ENCODE assay signal across 24 cellular contexts in the genomic region with DNA sequence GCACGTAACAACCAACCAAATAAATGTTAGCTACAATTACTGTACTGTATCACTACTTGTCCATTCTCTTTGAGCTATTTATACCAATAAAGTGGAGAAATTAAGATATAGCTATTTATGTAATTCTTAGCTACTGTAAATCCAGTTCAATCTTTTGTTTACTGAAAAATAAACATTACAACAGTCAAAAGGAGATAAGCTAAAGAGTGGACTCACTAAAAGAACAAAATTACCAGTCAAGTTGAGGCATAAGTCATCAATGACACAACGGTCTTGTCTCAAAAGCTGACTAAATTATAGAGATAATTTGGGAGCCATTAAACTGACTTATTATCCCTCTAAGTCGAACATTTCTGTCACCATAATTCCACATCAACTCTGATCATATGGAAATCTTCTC. TPM values are rescaled to one million over a fixed set of nuclear protein-coding genes. Genes with fewer than 3 reads are reported as not detected.
DNase-seq lines count a peak whose midpoint lies in the region; ATAC-seq and TF ChIP-seq lines count a peak whose summit lies in the region.
"Had no signal": no experiment of that assay in that cellular context is flagged by ENCODE, and none has a peak within 500 bp of the region (broad histone marks: within the 10 kb centered on the region; RNA-seq: fewer than 3 reads in every experiment).

No MANE protein-coding gene starts in this region.

- no peaks in the 10 kb centered on the region for H3K79me2 ChIP-seq in PC-3 (ENCODE audit: low read length)
- no peaks in the 10 kb centered on the region for H3K79me2 ChIP-seq in neural cell (replicated peaks; ENCODE audit: insufficient read depth, low read length)

- H3K27me3 ChIP-seq in PC-3 (ENCODE audit: low read length) (no peaks in the 10 kb centered on the region), esophagus muscularis mucosa (no peaks in the 10 kb centered on the region), neural cell (ENCODE audit: insufficient read depth, low read depth, low read length) (no peaks in the 10 kb centered on the region), uterus (no peaks in the 10 kb centered on the region)
- H3K27me3 ChIP-seq: thyroid gland had no signal

- WGBS in esophagus muscularis mucosa: 69% methylated on average over 3 of the region's 3 CpGs

- no peak overlapping the region for H3K9ac ChIP-seq in PC-3 (ENCODE audit: low read length)
- H3K9ac ChIP-seq in neural cell (ENCODE audit: low read length): no peak overlapping the region

- H3K36me3 ChIP-seq in PC-3 (ENCODE audit: low read depth, low read length): no peaks in the 10 kb centered on the region
- H3K36me3 ChIP-seq in esophagus muscularis mucosa: peaks cover 0 to 24% (median 15%) of the 10 kb centered on the region in 4 donors
- no peaks in the 10 kb centered on the region for H3K36me3 ChIP-seq in neural cell (ENCODE audit: insufficient read depth, low read length)
- H3K36me3 ChIP-seq in uterus: no peaks in the 10 kb centered on the region
- H3K36me3 ChIP-seq: thyroid gland had no signal

- no TSS peak for BruUV-seq in PC-3 (replicated peaks; lab: Mats Ljungman, UMichigan)

- H3K9me2 ChIP-seq in PC-3 (replicated peaks; ENCODE audit: low read length): no peaks in the 10 kb centered on the region
- H3K9me2 ChIP-seq in neural cell (ENCODE audit: insufficient read depth, low read length): no peaks in the 10 kb centered on the region

- no peaks in the 10 kb centered on the region for H3K9me3 ChIP-seq in PC-3 (ENCODE audit: low read length)
- H3K9me3 ChIP-seq in esophagus muscularis mucosa: no peaks in the 10 kb centered on the region
- H3K9me3 ChIP-seq in neural cell (ENCODE audit: low read length): no peaks in the 10 kb centered on the region
- no peaks in the 10 kb centered on the region for H3K9me3 ChIP-seq in uterus
- H3K9me3 ChIP-seq: thyroid gland had no signal

- TF ChIP-seq EP300 in esophagus muscularis mucosa (IDR thresholded peaks at IDR 0.05) (no peak), neural cell (conservative IDR thresholded peaks at IDR 0.05; ENCODE audit: poor library complexity, severe bottlenecking) (no peak)

- TF ChIP-seq CTCF in PC-3 (conservative IDR thresholded peaks at IDR 0.05; ENCODE audit: low read depth, low read length) (no peak), esophagus muscularis mucosa (IDR thresholded peaks at IDR 0.05) (no peak), neural cell (IDR thresholded peaks at IDR 0.05; ENCODE audit: poor library complexity, severe bottlenecking) (no peak), uterus (IDR thresholded peaks at IDR 0.05) (no peak)

- TF ChIP-seq POLR2A in esophagus muscularis mucosa (IDR thresholded peaks at IDR 0.05; ENCODE audit: low read depth): no peak
- no peak for TF ChIP-seq POLR2A in uterus (IDR thresholded peaks at IDR 0.05)

- intact Hi-C loops in PC-3 (cut with micrococcal nuclease) (no loop called here), esophagus muscularis mucosa (cut with DNase I) (no loop called here), uterus (cut with DNase I; ENCODE audit: low total_unique reads) (no loop called here)

- H3K27ac ChIP-seq in PC-3 (ENCODE audit: low read length) (no peak overlapping the region), esophagus muscularis mucosa (replicated peaks in 1 of 4) (peak overlapping the region in 3 of 4 donors; percentile 2 to 51 (median 48)), neural cell (ENCODE audit: low read length) (peak overlapping the region; percentile 49), uterus (peak overlapping the region; percentile 58 to 75)
- H3K27ac ChIP-seq: thyroid gland had no signal

- H3K4me3 ChIP-seq in PC-3 (ENCODE audit: low read length) (no peak overlapping the region), esophagus muscularis mucosa (no peak overlapping the region), neural cell (ENCODE audit: low read length) (peak overlapping the region; percentile 43), uterus (no peak overlapping the region)
- H3K4me3 ChIP-seq: skin epidermis, thyroid gland had no signal

- no peak for TF ChIP-seq RAD21 in neural cell (conservative IDR thresholded peaks at IDR 0.05)

- H3K4me1 ChIP-seq in PC-3 (ENCODE audit: insufficient read depth, low read length): peaks cover 15% of the 10 kb centered on the region
- peaks cover 14 to 86% (median 75%) of the 10 kb centered on the region in 4 donors for H3K4me1 ChIP-seq in esophagus muscularis mucosa
- H3K4me1 ChIP-seq in uterus: peaks cover 0 to 10% of the 10 kb centered on the region in 2 donors

- no peak for ATAC-seq in PC-3
- ATAC-seq: activated T-cell treated with anti-CD3 and anti-CD28 coated beads, Interleukin-2, amount 50 U/mL, for 4 hours; effector memory CD8-positive, alpha-beta T cell had no signal

- no peak for DNase-seq in PC-3
- no peak for DNase-seq in esophagus muscularis mucosa (ENCODE audit: extremely low spot score)
- DNase-seq in uterus: no peak
- DNase-seq in NCI-H774 (lab: John Stamatoyannopoulos, UW): no peak
- no peak for DNase-seq in HK-2 (ENCODE audit: unreplicated experiment)
- no peak for DNase-seq in DMS 273 treated with DMSO at 0.1 percent for 48 hours (lab: John Stamatoyannopoulos, UW)
- DNase-seq: activated CD4-positive, CD25-positive, alpha-beta regulatory T cell; activated gamma-delta T cell; activated naive CD8-positive, alpha-beta T cell treated with anti-CD3 and anti-CD28 coated beads for 36 hours; activated T-cell treated with anti-CD3 and anti-CD28 coated beads, Interleukin-2, amount 50 U/mL, for 4 hours; central memory CD4-positive, alpha-beta T cell; COR-L47; cortex of kidney; DMS53; effector memory CD8-positive, alpha-beta T cell; erythroblast; kidney; left ventricle myocardium superior; NCI-H1694; occipital lobe; stimulated activated CD4-positive, alpha-beta T cell treated with anti-CD3 and anti-CD28 coated beads, Interleukin-1b, Interleukin-23, amount 100 ng/mL, for 48 hours; thyroid gland had no signal

- no peaks in the 10 kb centered on the region for H4K20me1 ChIP-seq in PC-3 (ENCODE audit: low read length)
- no peaks in the 10 kb centered on the region for H4K20me1 ChIP-seq in neural cell (ENCODE audit: insufficient read depth)

- H3K4me2 ChIP-seq in PC-3 (ENCODE audit: low read length) (peak overlapping the region; percentile 67), neural cell (ENCODE audit: low read length) (peak overlapping the region; percentile 33)

- POLR2A ChIA-PET in PC-3 (lab: Charles Lee; ENCODE audit: unreplicated experiment): no interaction called here

- H2AFZ ChIP-seq in PC-3 (ENCODE audit: low read length) (no peak overlapping the region), neural cell (ENCODE audit: low read depth, low read length) (no peak overlapping the region)

- CTCF ChIA-PET in PC-3 (lab: Charles Lee): no interaction called here

- no peaks in the 10 kb centered on the region for H3F3A ChIP-seq in PC-3 (ENCODE audit: low read length, unreplicated experiment)
- no peaks in the 10 kb centered on the region for H3F3A ChIP-seq in neural cell (ENCODE audit: insufficient read depth, low read length, poor library complexity, severe bottlenecking)

TF ChIP-seq in neural cell, 6 proteins besides CTCF, POLR2A, EP300 and RAD21:
- TF ChIP-seq EZH2 (IDR thresholded peaks at IDR 0.05; ENCODE audit: borderline replicate concordance, insufficient read depth, low read length, poor library complexity, severe bottlenecking) (no peak), POLR2AphosphoS5 (IDR thresholded peaks at IDR 0.05) (no peak), TAF1 (IDR thresholded peaks at IDR 0.05; ENCODE audit: low read depth) (no peak)

RNA-seq across cellular contexts. Expression of gene TGFBR3, which starts 22.5 kb away (rescaled TPM):
- total RNA-seq in PC-3 (2014; rRNA removed): 2.8 and 3.0 TPM in 2 replicates
- 100 to 1,000 TPM; 176 to 262 (median 188) TPM for total RNA-seq in esophagus muscularis mucosa
- polyA plus RNA-seq in neural cell: 0.25 and 0.28 TPM in 2 replicates
- 0.35 and 1.2 TPM in 2 replicates for polyA minus RNA-seq in neural cell
- 100 to 1,000 TPM in 3 of 4 donors, 10 to 100 TPM in 1; 87.8 to 388 (median 212) TPM for total RNA-seq in uterus

Comparison
In these comparisons a context has a peak if more than half of its experiments do, and no peak if none do; other contexts are left out.
1. RNA of gene TGFBR3, which starts 22.5 kb away (total RNA-seq): 87.8 to 388 TPM in uterus and 176 to 262 TPM in esophagus muscularis mucosa; 2.8 to 3.0 TPM in PC-3; every median in the first group is over 10 times any median in the second.